Comparison of ENCODE assay signal across 8 cellular contexts in genomic region chr15:22979699-22980188, GRCh38. TPM values are rescaled to one million over a fixed set of nuclear protein-coding genes. Genes with fewer than 3 reads are reported as not detected.
DNase-seq lines count a peak whose midpoint lies in the region; ATAC-seq and TF ChIP-seq lines count a peak whose summit lies in the region.

No MANE protein-coding gene starts in this region.

- H3K9ac ChIP-seq in subcutaneous abdominal adipose tissue (ENCODE audit: low read length in 5 of 5) = peak overlapping the region; percentile 79 to 92 (median 84)

- POLR2A ChIA-PET in Panc1 (lab: Charles Lee) = no interaction called here

- peaks cover 10% of the 10 kb centered on the region; the same call in 2 of the 3 replicates for H3K4me1 Mint-ChIP-seq in GM23338

- intact Hi-C loops in Panc1 (cut with micrococcal nuclease; ENCODE audit: unreplicated experiment) = loop anchor here (10.0 kb wide), 1 partner anchor 55 kb away; the partner anchor contains the start of gene TUBGCP5

- H3K27me3 Mint-ChIP-seq in GM23338 (ENCODE audit: insufficient read depth, low read depth, poor library complexity) = peaks cover 40% of the 10 kb centered on the region

- H3K79me2 ChIP-seq in GM23338 (replicated peaks; ENCODE audit: insufficient read depth) = peaks cover 40% of the 10 kb centered on the region

- H3F3A ChIP-seq in GM23338 (replicated peaks; ENCODE audit: low read depth) = peaks cover 7% of the 10 kb centered on the region; the same call in 1 of the 2 replicates

- peaks cover 35% of the 10 kb centered on the region for H4K20me1 ChIP-seq in GM23338 (replicated peaks; ENCODE audit: insufficient read depth)

- no TSS peak for BruUV-seq in Panc1 (replicated peaks; lab: Mats Ljungman, UMichigan)

- peaks cover 9% of the 10 kb centered on the region; the same call in 1 of the 2 replicates for H3K4me1 ChIP-seq in GM23338 (ENCODE audit: insufficient read depth)
- H3K4me1 ChIP-seq in Panc1 (ENCODE audit: control insufficient read depth, insufficient read depth, low read length) = 0 out of 2 replicates have a peak, but pooled peaks cover 6% of the 10 kb centered on the region
- H3K4me1 ChIP-seq in subcutaneous abdominal adipose tissue (ENCODE audit: control insufficient read depth in 5 of 5, insufficient read depth in 5 of 5, low read length in 5 of 5) = peaks cover 3 to 21% (median 15%) of the 10 kb centered on the region in 5 donors

- H3K27ac ChIP-seq in GM23338 (ENCODE audit: low read depth) = no peak overlapping the region
- H3K27ac ChIP-seq in Panc1 (ENCODE audit: low read length) = peak overlapping the region; percentile 77
- H3K27ac ChIP-seq in subcutaneous abdominal adipose tissue (ENCODE audit: low read depth, low read length) = peak overlapping the region; percentile 96

- peak overlapping the region; percentile 92 for H3K4me3 Mint-ChIP-seq in GM23338

- peaks cover 5% of the 10 kb centered on the region; the same call in 1 of the 3 replicates for H3K9me3 Mint-ChIP-seq in GM23338

- in situ Hi-C loops in Panc1 (cut with HindIII; ENCODE audit: low pct_unique_long_range_greater_than_20kb, low sequenced_read_pairs) = no loop called here

- H3K36me3 ChIP-seq in GM23338 (ENCODE audit: insufficient read depth) (no peaks in the 10 kb centered on the region), Panc1 (ENCODE audit: control insufficient read depth, insufficient read depth, low read length) (no peaks in the 10 kb centered on the region), subcutaneous abdominal adipose tissue (ENCODE audit: control insufficient read depth in 5 of 5, insufficient read depth in 5 of 5, low read length in 5 of 5) (no peaks in the 10 kb centered on the region)

- TF ChIP-seq CTCF in GM23338 (conservative IDR thresholded peaks at IDR 0.05; ENCODE audit: low read depth in 2 of 2) (no peak), Panc1 (IDR thresholded peaks at IDR 0.05) (no peak)

- H3K27me3 ChIP-seq in GM23338 (ENCODE audit: insufficient read depth) (peaks cover 46% of the 10 kb centered on the region), Panc1 (ENCODE audit: control insufficient read depth, insufficient read depth, low read length) (no peaks in the 10 kb centered on the region), subcutaneous abdominal adipose tissue (ENCODE audit: control insufficient read depth in 5 of 5, insufficient read depth in 4 of 5, low read length in 5 of 5) (no peaks in the 10 kb centered on the region)

- H2AFZ ChIP-seq in GM23338 = peak overlapping the region; percentile 94

- peak overlapping the region; percentile 93 for H3K4me2 ChIP-seq in GM23338

- DNase-seq in ELR (ENCODE audit: low read depth) (peak; percentile 41), GM23338 (ENCODE audit: low spot score) (peak; percentile 78), Panc1 (ENCODE audit: low read depth, low spot score) (no peak), cerebellum (ENCODE audit: low spot score) (peak; percentile 20), left kidney (ENCODE audit: low read depth, low spot score) (peak; percentile 72), NCI-H2107 (lab: John Stamatoyannopoulos, UW) (no peak), NCI-H1436 treated with DMSO at 0.1 percent for 48 hours (lab: John Stamatoyannopoulos, UW) (no peak)

- no peaks in the 10 kb centered on the region for H3K9me2 ChIP-seq in GM23338 (ENCODE audit: insufficient read depth)

- ATAC-seq in GM23338 (peak; percentile 30), Panc1 (peak; percentile 46)

- H3K4me3 ChIP-seq in GM23338 = peak overlapping the region; percentile 90
- peak overlapping the region; percentile 77 to 100 for H3K4me3 ChIP-seq in Panc1 (ENCODE audit: low read depth in 2 of 2, low read length in 2 of 2)
- H3K4me3 ChIP-seq in subcutaneous abdominal adipose tissue (ENCODE audit: low read depth in 1 of 5, low read length in 5 of 5) = peak overlapping the region; percentile 72 to 99 (median 93)

- peak overlapping the region; percentile 24; the same call in 1 of the 2 replicates for H3K27ac Mint-ChIP-seq in GM23338

- H3K36me3 Mint-ChIP-seq in GM23338 (ENCODE audit: low read depth) = no peaks in the 10 kb centered on the region; the same call in 2 of the 3 replicates

- no peaks in the 10 kb centered on the region for H3K9me3 ChIP-seq in Panc1 (ENCODE audit: control insufficient read depth, insufficient read depth, low read depth, low read length)
- H3K9me3 ChIP-seq in subcutaneous abdominal adipose tissue (ENCODE audit: control insufficient read depth in 5 of 5, low read length in 5 of 5) = no peaks in the 10 kb centered on the region

- CTCF ChIA-PET in Panc1 (lab: Charles Lee) = interaction anchor here (0.6 kb wide), 1 partner anchor 76 kb away, joined by 4 read pairs; no protein-coding TSS in a partner anchor

TF ChIP-seq in GM23338, 12 proteins besides CTCF, POLR2A, EP300 and RAD21 (continues in another document):
- TF ChIP-seq ZNF462 (CRISPR knock-in tag; IDR thresholded peaks at IDR 0.05) (no peak), ETS1 (IDR thresholded peaks at IDR 0.05) (no peak), POLR2AphosphoS5 (IDR thresholded peaks at IDR 0.05; ENCODE audit: low read depth) (no peak), EZH2 (IDR thresholded peaks at IDR 0.05; ENCODE audit: low read depth, unreplicated experiment) (peak; percentile 63)

RNA-seq across cellular contexts. Expression of gene CYFIP1, which starts 0.4 kb away (rescaled TPM):
- total RNA-seq in GM23338 (2014; rRNA removed; shearing (Covaris generic)) = 68.8 and 73.9 TPM in 2 replicates
- polyA plus RNA-seq in GM23338 (2016; fragmentation: Nextera tagmentation; extraction: Ambion mirVana) = 19.8 and 20.0 TPM in 2 replicates
- total RNA-seq in Panc1 (2021; ENCODE audit: unreplicated experiment) (159 TPM), cerebellum (70.9 TPM)
- 137 TPM for polyA plus RNA-seq in Panc1 (2012; ENCODE audit: insufficient read length)

RNA-seq across cellular contexts. Expression of gene TUBGCP5, which starts 59.6 kb away (rescaled TPM):
- 12.8 and 21.7 TPM in 2 replicates for total RNA-seq in GM23338 (2014; rRNA removed; shearing (Covaris generic))
- 7.7 and 12.0 TPM in 2 replicates for polyA plus RNA-seq in GM23338 (2016; fragmentation: Nextera tagmentation; extraction: Ambion mirVana)
- 23.3 TPM for total RNA-seq in Panc1 (2021; ENCODE audit: unreplicated experiment)
- polyA plus RNA-seq in Panc1 (2012; ENCODE audit: insufficient read length) = 10.4 TPM
- total RNA-seq in cerebellum = 24.5 TPM

Comparison
In these comparisons a context has a peak if more than half of its experiments do, and no peak if none do; other contexts are left out.
1. DNase-seq: peak in ELR (single experiment), GM23338 (single experiment), cerebellum (single experiment) and left kidney (single experiment); none in Panc1 (single experiment), NCI-H2107 (single experiment) and NCI-H1436 treated with DMSO at 0.1 percent for 48 hours (single experiment).
2. Peak in every context shown above with its lines, with median percentiles within 50 percentile points of each other: H3K4me3 ChIP-seq.